In the genomic region with DNA sequence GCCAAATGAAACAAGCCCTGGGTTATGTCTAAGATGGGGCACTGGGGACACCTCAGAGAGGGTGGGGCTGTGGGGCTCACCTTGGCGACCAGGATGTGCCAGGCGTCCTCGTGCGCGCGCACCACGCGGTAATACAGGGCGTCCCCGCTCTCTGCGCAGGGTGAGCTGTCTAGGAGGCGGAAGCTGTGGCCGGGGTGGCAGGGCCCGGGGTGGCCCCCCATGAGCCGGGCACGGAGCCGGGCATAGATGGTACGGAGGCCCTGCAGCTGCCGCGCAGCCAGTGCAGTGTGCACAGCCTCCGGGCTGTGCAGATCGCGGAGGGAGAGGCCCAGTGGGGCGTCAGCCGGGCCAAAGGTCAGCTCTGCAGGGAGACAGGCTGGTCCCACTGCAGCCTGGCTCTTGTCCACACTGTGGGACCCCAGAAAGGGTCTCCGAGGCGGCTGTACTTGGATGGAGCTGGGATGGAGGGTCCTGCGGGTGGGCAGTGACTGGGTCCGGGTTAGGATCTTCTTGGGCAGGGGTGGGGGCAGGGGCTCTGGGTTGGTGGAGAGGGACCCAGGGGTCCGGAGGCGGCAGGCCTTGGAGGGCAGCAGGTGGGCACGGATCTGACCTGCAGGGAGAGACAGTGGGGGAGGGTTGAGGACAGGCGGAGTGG, we compare ENCODE assay signal across 1 cellular context.
TF ChIP-seq lines count a peak whose summit lies in the region.

No MANE protein-coding gene starts in this region.

TF ChIP-seq in GM23338, 12 proteins besides CTCF, POLR2A, EP300 and RAD21:
- TF ChIP-seq CREB1 (CRISPR knock-in tag; IDR thresholded peaks at IDR 0.05; ENCODE audit: low read depth) = no peak
TF ChIP-seq in GM23338: peak in this region for 0.
